8 cellular contexts compared by ENCODE assay signal in genomic region chr2:60555794-60556161, GRCh38. TPM values are rescaled to one million over a fixed set of nuclear protein-coding genes. Genes with fewer than 3 reads are reported as not detected.
DNase-seq lines count a peak whose midpoint lies in the region; ATAC-seq, FAIRE-seq and TF ChIP-seq lines count a peak whose summit lies in the region.

No MANE protein-coding gene starts in this region.

- no peaks in the 10 kb centered on the region for H3K4me1 ChIP-seq in ACC112 (ENCODE audit: control insufficient read depth, insufficient read depth, low read length, unreplicated experiment)
- H3K4me1 ChIP-seq in Loucy (ENCODE audit: insufficient read depth, low read length, poor library complexity, severe bottlenecking): peaks cover 19% of the 10 kb centered on the region
- peaks cover 0 to 7% (median 0%) of the 10 kb centered on the region in 4 experiments; a peak in 4 of 7 replicates for H3K4me1 ChIP-seq in H1 (replicated peaks in 1 of 4; ENCODE audit: control insufficient read depth in 3 of 4, insufficient read depth in 4 of 4, low read length in 3 of 4)

- H3K23ac ChIP-seq in H1 (ENCODE audit: insufficient read length): no peak overlapping the region

- peaks cover 36% of the 10 kb centered on the region for H3K23me2 ChIP-seq in H1 (ENCODE audit: low read depth, low read length)

- H4K91ac ChIP-seq in H1 (replicated peaks; ENCODE audit: insufficient read length, low read length): peak overlapping the region; percentile 87

- H3K27ac ChIP-seq in ACC112 (ENCODE audit: low read depth, low read length): no peak overlapping the region
- peak overlapping the region; percentile 64; the same call in 1 of the 2 replicates for H3K27ac ChIP-seq in H1 (ENCODE audit: low read depth, low read length)

- 0 out of 3 replicates have a peak, but pooled peaks of 1 of the 2 experiments have one; percentile 37 for TF ChIP-seq EP300 in H1 (IDR thresholded peaks at IDR 0.05; ENCODE audit: borderline replicate concordance in 1 of 2, low read depth in 2 of 2, low read length in 2 of 2)

- peak; percentile 88 for FAIRE-seq in H1 (lab: Jason Lieb, UNC)

- peak; percentile 7 for ATAC-seq in GM18909 (IDR thresholded peaks at IDR 0.05; ENCODE audit: poor library complexity, unreplicated experiment)
- no peak for ATAC-seq in activated CD4-positive, CD25-positive, alpha-beta regulatory T cell treated with anti-CD3 and anti-CD28 coated beads, Interleukin-2, amount 50 U/mL, for 24 hours

- peak overlapping the region; percentile 88; the same call in 1 of the 2 replicates for H2BK15ac ChIP-seq in H1 (ENCODE audit: low read length)

- peak overlapping the region; percentile 80 for H3K4me2 ChIP-seq in Loucy (ENCODE audit: low read depth, low read length, poor library complexity, severe bottlenecking)
- peak overlapping the region; percentile 97 to 99 for H3K4me2 ChIP-seq in H1 (ENCODE audit: insufficient read depth in 1 of 2, low read depth in 2 of 2, low read length in 2 of 2)

- H3K79me1 ChIP-seq in H1 (ENCODE audit: low read depth, low read length): no peaks in the 10 kb centered on the region

- DNase-seq in H1 (ENCODE audit: low read depth in 1 of 2, low spot score in 2 of 2) (no peak), retinal pigment epithelial cell (ENCODE audit: low read depth) (no peak)
- no peak for DNase-seq in activated CD4-positive, alpha-beta T cell treated with anti-CD3 and anti-CD28 coated beads for 1 hour
- DNase-seq in activated CD4-positive, CD25-positive, alpha-beta regulatory T cell treated with anti-CD3 and anti-CD28 coated beads, Interleukin-2, amount 50 U/mL, for 72 hours: no peak

- TF ChIP-seq CTCF in Loucy (conservative IDR thresholded peaks at IDR 0.05; ENCODE audit: low read length): no peak
- TF ChIP-seq CTCF in H1 (IDR thresholded peaks at IDR 0.05; ENCODE audit: control extremely low read depth in 1 of 3, insufficient read depth in 1 of 3, low read depth in 1 of 3, low read length in 3 of 3): no peak
- TF ChIP-seq CTCF in retinal pigment epithelial cell (conservative IDR thresholded peaks at IDR 0.05; ENCODE audit: low read depth, low read length): no peak

- peak overlapping the region; percentile 97 for H2BK12ac ChIP-seq in H1 (ENCODE audit: low read depth, low read length)

- peak overlapping the region; percentile 53; the same call in 1 of the 2 replicates for H2AK5ac ChIP-seq in H1 (ENCODE audit: low read depth, low read length)

- H4K8ac ChIP-seq in H1 (ENCODE audit: extremely low read depth, insufficient read depth, low read length): no peak overlapping the region

- H4K20me1 ChIP-seq in Loucy (ENCODE audit: insufficient read depth, low read length, poor library complexity, severe bottlenecking): peaks cover 10% of the 10 kb centered on the region
- no peaks in the 10 kb centered on the region for H4K20me1 ChIP-seq in H1 (replicated peaks in 1 of 2; ENCODE audit: control insufficient read depth in 1 of 2, insufficient read depth in 2 of 2, low read length in 2 of 2)

- no peak for TF ChIP-seq RAD21 in H1 (IDR thresholded peaks at IDR 0.05 in 1 of 2, conservative IDR thresholded peaks at IDR 0.05 in 1 of 2; ENCODE audit: low read depth in 2 of 2, low read length in 2 of 2)

- H2AFZ ChIP-seq in ACC112 (ENCODE audit: low read length, unreplicated experiment) (peak overlapping the region; percentile 67), Loucy (ENCODE audit: low read length) (peak overlapping the region; percentile 88), H1 (ENCODE audit: low read length) (no peak overlapping the region)

- no peaks in the 10 kb centered on the region for H3K9me3 ChIP-seq in Loucy (ENCODE audit: insufficient read depth, low read depth, low read length)
- H3K9me3 ChIP-seq in H1 (ENCODE audit: insufficient read depth in 2 of 2, low read depth in 1 of 2, low read length in 1 of 2): no peaks in the 10 kb centered on the region

- WGBS in H1 (ENCODE audit: extremely low coverage in 1 of 2, insufficient coverage in 1 of 2, insufficient read length in 1 of 2, insufficient replicate concordance in 2 of 2, low coverage in 1 of 2, low lambda C conversion rate in 2 of 2, missing lambda C conversion rate in 1 of 2), 2 experiments: 0% methylated on average over 2 of the region's 5 CpGs; no CpG with 5 or more reads in 1 of the 2 experiments

- H3K18ac ChIP-seq in H1 (ENCODE audit: extremely low read depth, low read length): peak overlapping the region; percentile 95

- no peak overlapping the region for H3K14ac ChIP-seq in H1 (ENCODE audit: insufficient read length)

- no peaks in the 10 kb centered on the region for H3F3A ChIP-seq in Loucy (ENCODE audit: low read depth)

- no peaks in the 10 kb centered on the region for H3K9me2 ChIP-seq in Loucy (replicated peaks; ENCODE audit: low read depth, low read length)

- peak overlapping the region; percentile 71 for H4K5ac ChIP-seq in H1 (ENCODE audit: insufficient read length, low read depth, low read length)

- H3K79me2 ChIP-seq in ACC112 (ENCODE audit: control insufficient read depth, insufficient read depth, low read length, unreplicated experiment) (no peaks in the 10 kb centered on the region), Loucy (ENCODE audit: insufficient read depth, low read length) (peaks cover 23% of the 10 kb centered on the region; the same call in 1 of the 2 replicates), H1 (ENCODE audit: control insufficient read depth in 1 of 2, insufficient read depth in 2 of 2, low read length in 2 of 2) (peaks cover 0 to 21% of the 10 kb centered on the region in 2 experiments; a peak in 3 of 4 replicates)

- H3K56ac ChIP-seq in H1 (replicated peaks; ENCODE audit: insufficient read length, low read depth, low read length): no peak overlapping the region

- H3K4me3 ChIP-seq in ACC112 (ENCODE audit: low read depth, low read length): peak overlapping the region; percentile 78; the same call in 1 of the 2 replicates
- peak overlapping the region; percentile 93 for H3K4me3 ChIP-seq in Loucy (ENCODE audit: low read length, poor library complexity, severe bottlenecking)
- H3K4me3 ChIP-seq in H1 (ENCODE audit: extremely low read depth in 1 of 4, insufficient read depth in 2 of 4, low read depth in 3 of 4, low read length in 4 of 4): peak overlapping the region; percentile 64 to 96 (median 84)
- H3K4me3 ChIP-seq in retinal pigment epithelial cell (ENCODE audit: low read length): peak overlapping the region; percentile 68

- no peaks in the 10 kb centered on the region for H3K36me3 ChIP-seq in ACC112 (ENCODE audit: insufficient read depth, low read length)
- no peaks in the 10 kb centered on the region for H3K36me3 ChIP-seq in Loucy (ENCODE audit: insufficient read depth, low read length)
- H3K36me3 ChIP-seq in H1 (ENCODE audit: control insufficient read depth in 2 of 4, insufficient read depth in 4 of 4, low read length in 3 of 4): no peaks in the 10 kb centered on the region

- H3K9ac ChIP-seq in Loucy (ENCODE audit: low read depth, low read length, poor library complexity, severe bottlenecking) (peak overlapping the region; percentile 72), H1 (replicated peaks in 1 of 4; ENCODE audit: extremely low read depth in 1 of 4, low read depth in 3 of 4, low read length in 3 of 4) (peak overlapping the region in 3 of 4 experiments; percentile 51 to 86 (median 65); a peak in 5 of 7 replicates)

- H2BK5ac ChIP-seq in H1 (ENCODE audit: low read depth, low read length): peak overlapping the region; percentile 92; the same call in 1 of the 2 replicates

- no peak overlapping the region for H3K4ac ChIP-seq in H1 (replicated peaks; ENCODE audit: insufficient read length, low read depth, low read length)

- H2BK120ac ChIP-seq in H1 (replicated peaks; ENCODE audit: low read depth, low read length): peak overlapping the region; percentile 89

- POLR2A ChIA-PET in H1 (lab: Charles Lee; ENCODE audit: partially characterized antibody): interaction anchor here (0.6 to 2.9 kb wide), 12 partner anchors 9 to 258 kb away, joined by 3 to 13 read pairs (median 3); no protein-coding TSS in a partner anchor

- 0 out of 2 replicates have a peak overlapping the region, but pooled peaks have one; percentile 32 for H2BK20ac ChIP-seq in H1 (ENCODE audit: low read length)

- H3K27me3 ChIP-seq in ACC112 (ENCODE audit: insufficient read depth, low read length): peaks cover 93% of the 10 kb centered on the region
- peaks cover 25% of the 10 kb centered on the region for H3K27me3 ChIP-seq in Loucy (ENCODE audit: insufficient read depth, low read length, poor library complexity, severe bottlenecking)
- H3K27me3 ChIP-seq in H1 (replicated peaks in 1 of 4; ENCODE audit: control insufficient read depth in 3 of 4, extremely low read depth in 1 of 4, insufficient read depth in 3 of 4, low read length in 3 of 4): no peaks in the 10 kb centered on the region

- CTCF ChIA-PET in H1 (lab: Charles Lee; ENCODE audit: partially characterized antibody): interaction anchor here (0.8 to 17.2 kb wide), 8 partner anchors 10 to 119 kb away, joined by 3 to 240 read pairs (median 3); no protein-coding TSS in a partner anchor

- TF ChIP-seq POLR2A in H1 (IDR thresholded peaks at IDR 0.05; ENCODE audit: control extremely low read depth in 1 of 2, low read depth in 2 of 2, low read length in 2 of 2): no peak

TF ChIP-seq in H1, 55 proteins besides CTCF, POLR2A, EP300 and RAD21 (continues in another document):
- no peak for TF ChIP-seq CEBPB (IDR thresholded peaks at IDR 0.05; ENCODE audit: low read depth, low read length)
- TF ChIP-seq BCL11A (IDR thresholded peaks at IDR 0.05; ENCODE audit: low read depth in 2 of 2, low read length in 2 of 2): no peak
- peak; percentile 6 for TF ChIP-seq CTBP2 (IDR thresholded peaks at IDR 0.05; ENCODE audit: borderline replicate concordance, insufficient read depth, insufficient read length, low read length)
- TF ChIP-seq CHD2 (IDR thresholded peaks at IDR 0.05; ENCODE audit: low read length): no peak
- peak; percentile 45; the same call in 1 of the 2 replicates for TF ChIP-seq TAF1 (IDR thresholded peaks at IDR 0.05; ENCODE audit: low read depth, low read length)
- TF ChIP-seq TEAD4 (IDR thresholded peaks at IDR 0.05; ENCODE audit: low read depth, low read length): peak; percentile 66

RNA-seq across cellular contexts. Expression of gene BCL11A, which starts 2.3 kb away (rescaled TPM):
- total RNA-seq in H1 (2021; fragmentation: NEBNext Ultra II Directional; extraction: Animal tissue kit (Norgen Biotek cat#: 25700)): 59.3 and 61.3 TPM in 2 replicates
- polyA plus RNA-seq in H1 (2011; rRNA removed): 11.9 and 12.2 TPM in 2 replicates
- polyA plus RNA-seq in H1 (2011; cell fraction: cytosol; rRNA removed): 12.9 TPM
- polyA plus RNA-seq in H1 (2011; cell fraction: nucleus; rRNA removed): 22.4 TPM
- 23.1 to 35.1 TPM (median 27.2 TPM) in 4 replicates for polyA plus RNA-seq in H1 (2012, experiment 1 of 2)
- polyA plus RNA-seq in H1 (2012, experiment 2 of 2): 25.7 TPM
- polyA plus RNA-seq in H1 (2013, experiment 1 of 2): 28.0 TPM
- 29.7 TPM for polyA plus RNA-seq in H1 (2013, experiment 2 of 2)
- polyA minus RNA-seq in H1 (2011; rRNA and poly(A)+ RNA removed): 38.6 and 49.0 TPM in 2 replicates
- polyA minus RNA-seq in H1 (2011; cell fraction: cytosol; rRNA and poly(A)+ RNA removed): 30.3 TPM
- polyA minus RNA-seq in H1 (2011; cell fraction: nucleus; rRNA and poly(A)+ RNA removed): 83.2 TPM
